In genomic region chr16:83830091-83830768, GRCh38 we compare ENCODE assay signal across 19 cellular contexts. TPM values are rescaled to one million over a fixed set of nuclear protein-coding genes. Genes with fewer than 3 reads are reported as not detected.
DNase-seq lines count a peak whose midpoint lies in the region; ATAC-seq, FAIRE-seq and TF ChIP-seq lines count a peak whose summit lies in the region.
"Had no signal": no experiment of that assay in that cellular context is flagged by ENCODE, and none has a peak within 500 bp of the region (broad histone marks: within the 10 kb centered on the region; RNA-seq: fewer than 3 reads in every experiment).

No MANE protein-coding gene starts in this region.

- H3K27me3 Mint-ChIP-seq in GM23338 (ENCODE audit: insufficient read depth, low read depth, poor library complexity), result peaks cover 4% of the 10 kb centered on the region
- H3K27me3 Mint-ChIP-seq: B cell; CD4-positive, alpha-beta T cell had no signal

- no peak for FAIRE-seq in H1 (lab: Jason Lieb, UNC)
- FAIRE-seq: A204.1, G401.6, GM12891 had no signal

- intact Hi-C loops in HCT116 (cut with micrococcal nuclease), result no loop called here
- intact Hi-C loops in sigmoid colon (cut with DNase I), result no loop called here

- H3K4ac ChIP-seq in H1 (replicated peaks; ENCODE audit: insufficient read length, low read depth, low read length), result no peak overlapping the region

- no peaks in the 10 kb centered on the region for H3K27me3 ChIP-seq in GM23338 (ENCODE audit: insufficient read depth)
- H3K27me3 ChIP-seq in HCT116 (ENCODE audit: insufficient read depth, low read length), result no peaks in the 10 kb centered on the region
- no peaks in the 10 kb centered on the region for H3K27me3 ChIP-seq in H1 (replicated peaks in 1 of 4; ENCODE audit: control insufficient read depth in 3 of 4, extremely low read depth in 1 of 4, insufficient read depth in 3 of 4, low read length in 3 of 4)
- H3K27me3 ChIP-seq in sigmoid colon, result no peaks in the 10 kb centered on the region

- H3K23ac ChIP-seq in H1 (ENCODE audit: insufficient read length), result no peak overlapping the region

- H3K27ac Mint-ChIP-seq in GM23338, result no peak overlapping the region
- H3K27ac Mint-ChIP-seq: B cell; CD4-positive, alpha-beta T cell had no signal

- H2BK5ac ChIP-seq in H1 (ENCODE audit: low read depth, low read length), result no peak overlapping the region

- peak; percentile 14; the same call in 2 of the 3 replicates for ATAC-seq in GM23338
- 0 out of 2 replicates have a peak, but pooled peaks have one; percentile 18 for ATAC-seq in HCT116
- no peak for ATAC-seq in HG03280 (IDR thresholded peaks at IDR 0.05; ENCODE audit: unreplicated experiment)

- peak overlapping the region; percentile 89; the same call in 1 of the 2 replicates for H2BK12ac ChIP-seq in H1 (ENCODE audit: low read depth, low read length)

- TF ChIP-seq POLR2A in HCT116 (IDR thresholded peaks at IDR 0.05; ENCODE audit: borderline replicate concordance, extremely low read depth, insufficient read depth, insufficient read length), result no peak
- no peak for TF ChIP-seq POLR2A in H1 (IDR thresholded peaks at IDR 0.05; ENCODE audit: control extremely low read depth in 1 of 2, low read depth in 2 of 2, low read length in 2 of 2)
- no peak for TF ChIP-seq POLR2A in sigmoid colon (IDR thresholded peaks at IDR 0.05)

- RAD21 ChIA-PET in HCT116 (lab: Charles Lee; ENCODE audit: low non-redundant PET in 1 of 2, low total read pairs in 2 of 2, uncharacterized antibody in 2 of 2, unreplicated experiment in 2 of 2), result no interaction called here

- H3K79me1 ChIP-seq in H1 (ENCODE audit: low read depth, low read length), result no peaks in the 10 kb centered on the region

- H3K36me3 ChIP-seq in GM23338 (ENCODE audit: insufficient read depth) (no peaks in the 10 kb centered on the region), HCT116 (ENCODE audit: control insufficient read depth in 1 of 2, insufficient read depth in 2 of 2, low read length in 2 of 2) (no peaks in the 10 kb centered on the region), H1 (ENCODE audit: control insufficient read depth in 2 of 4, insufficient read depth in 4 of 4, low read length in 3 of 4) (no peaks in the 10 kb centered on the region), sigmoid colon (no peaks in the 10 kb centered on the region)

- peak; percentile 43 for DNase-seq in GM23338 (ENCODE audit: low spot score)
- DNase-seq in HCT116 (ENCODE audit: low read depth, low spot score), result no peak
- no peak for DNase-seq in H1 (ENCODE audit: low read depth in 1 of 2, low spot score in 2 of 2)
- peak; percentile 54 for DNase-seq in sigmoid colon
- DNase-seq in HuH-7.5 (ENCODE audit: low spot score), result no peak
- DNase-seq in SW480 (ENCODE audit: low spot score), result no peak
- DNase-seq: C1 segment of cervical spinal cord; Calu3; CD4-positive, alpha-beta T cell; DMS 273 treated with DMSO at 0.1 percent for 48 hours; DMS79 treated with DMSO at 0.1 percent for 48 hours; GOT3; HCEC 1CT; KBM-7 had no signal

- H3K56ac ChIP-seq in H1 (replicated peaks; ENCODE audit: insufficient read length, low read depth, low read length), result no peak overlapping the region

- CTCF ChIA-PET in HCT116 (lab: Charles Lee), result no interaction called here
- CTCF ChIA-PET in H1 (lab: Charles Lee; ENCODE audit: partially characterized antibody), result interaction anchor here (0.7 to 1.6 kb wide), 5 partner anchors 48 to 123 kb away, joined by 3 to 4 read pairs (median 3); partner anchors contain the start of gene OSGIN1

- H3K79me2 ChIP-seq in GM23338 (replicated peaks; ENCODE audit: insufficient read depth) (no peaks in the 10 kb centered on the region), HCT116 (ENCODE audit: insufficient read depth, low read length) (no peaks in the 10 kb centered on the region), H1 (ENCODE audit: control insufficient read depth in 1 of 2, insufficient read depth in 2 of 2, low read length in 2 of 2) (no peaks in the 10 kb centered on the region)

- H3K9ac ChIP-seq in HCT116 (ENCODE audit: low read length) (no peak overlapping the region), H1 (replicated peaks in 1 of 4; ENCODE audit: extremely low read depth in 1 of 4, low read depth in 3 of 4, low read length in 3 of 4) (no peak overlapping the region)

- no peak overlapping the region for H3K4me3 ChIP-seq in GM23338
- no peak overlapping the region for H3K4me3 ChIP-seq in HCT116 (replicated peaks in 1 of 2; ENCODE audit: low read depth in 1 of 2, low read length in 2 of 2)
- no peak overlapping the region for H3K4me3 ChIP-seq in H1 (ENCODE audit: extremely low read depth in 1 of 4, insufficient read depth in 2 of 4, low read depth in 3 of 4, low read length in 4 of 4)
- H3K4me3 ChIP-seq in sigmoid colon, result no peak overlapping the region

- H3K18ac ChIP-seq in H1 (ENCODE audit: extremely low read depth, low read length), result peak overlapping the region; percentile 5

- TF ChIP-seq EP300 in H1 (IDR thresholded peaks at IDR 0.05; ENCODE audit: borderline replicate concordance in 1 of 2, low read depth in 2 of 2, low read length in 2 of 2) (no peak), sigmoid colon (IDR thresholded peaks at IDR 0.05) (no peak)

- H3K4me1 ChIP-seq in GM23338 (ENCODE audit: insufficient read depth), result peaks cover 20% of the 10 kb centered on the region; the same call in 1 of the 2 replicates
- H3K4me1 ChIP-seq in HCT116 (ENCODE audit: control insufficient read depth in 1 of 2, insufficient read depth in 2 of 2, low read length in 2 of 2), result peaks cover 0 to 10% of the 10 kb centered on the region in 2 experiments; a peak in 2 of 4 replicates
- peaks cover 6 to 14% (median 8%) of the 10 kb centered on the region in 4 experiments for H3K4me1 ChIP-seq in H1 (replicated peaks in 1 of 4; ENCODE audit: control insufficient read depth in 3 of 4, insufficient read depth in 4 of 4, low read length in 3 of 4)
- H3K4me1 ChIP-seq in sigmoid colon, result peaks cover 0 to 6% (median 3%) of the 10 kb centered on the region in 4 donors

- H2AK5ac ChIP-seq in H1 (ENCODE audit: low read depth, low read length), result peak overlapping the region; percentile 41; the same call in 1 of the 2 replicates

- no peaks in the 10 kb centered on the region for H3F3A ChIP-seq in GM23338 (replicated peaks; ENCODE audit: low read depth)

- no TSS peak for BruUV-seq in HCT116 (replicated peaks; lab: Mats Ljungman, UMichigan)

- no peaks in the 10 kb centered on the region for H3K23me2 ChIP-seq in H1 (ENCODE audit: low read depth, low read length)

- H2BK120ac ChIP-seq in H1 (replicated peaks; ENCODE audit: low read depth, low read length), result no peak overlapping the region

- peak overlapping the region; percentile 29; the same call in 1 of the 2 replicates for H2BK20ac ChIP-seq in H1 (ENCODE audit: low read length)

- H3K4me1 Mint-ChIP-seq in GM23338, result peaks cover 33% of the 10 kb centered on the region

- no peak overlapping the region for H3K4me3 Mint-ChIP-seq in GM23338
- H3K4me3 Mint-ChIP-seq: B cell; CD4-positive, alpha-beta T cell had no signal

- 0 out of 2 replicates have a peak overlapping the region, but pooled peaks have one; percentile 49 for H3K4me2 ChIP-seq in GM23338
- H3K4me2 ChIP-seq in HCT116 (ENCODE audit: low read length), result no peak overlapping the region
- H3K4me2 ChIP-seq in H1 (ENCODE audit: insufficient read depth in 1 of 2, low read depth in 2 of 2, low read length in 2 of 2), result no peak overlapping the region

- TF ChIP-seq CTCF in GM23338 (conservative IDR thresholded peaks at IDR 0.05; ENCODE audit: low read depth in 2 of 2) (no peak), HCT116 (IDR thresholded peaks at IDR 0.05 in 2 of 3, conservative IDR thresholded peaks at IDR 0.05 in 1 of 3; ENCODE audit: borderline replicate concordance in 1 of 3, insufficient read depth in 1 of 3, low read depth in 2 of 3, low read length in 2 of 3) (no peak), H1 (IDR thresholded peaks at IDR 0.05; ENCODE audit: control extremely low read depth in 1 of 3, insufficient read depth in 1 of 3, low read depth in 1 of 3, low read length in 3 of 3) (no peak), sigmoid colon (IDR thresholded peaks at IDR 0.05) (no peak)

- H4K91ac ChIP-seq in H1 (replicated peaks; ENCODE audit: insufficient read length, low read length), result peak overlapping the region; percentile 50

- H3K9me2 ChIP-seq in GM23338 (ENCODE audit: insufficient read depth), result no peaks in the 10 kb centered on the region
- no peaks in the 10 kb centered on the region for H3K9me2 ChIP-seq in HCT116 (ENCODE audit: insufficient read depth)

- no peak overlapping the region for H4K5ac ChIP-seq in H1 (ENCODE audit: insufficient read length, low read depth, low read length)

- POLR2A ChIA-PET in HCT116 (lab: Charles Lee), result no interaction called here
- POLR2A ChIA-PET in H1 (lab: Charles Lee; ENCODE audit: partially characterized antibody), result interaction anchor here (0.6 to 5.8 kb wide), 3 partner anchors 12 to 243 kb away, joined by 4 to 54 read pairs (median 5); partner anchors contain the start of gene MLYCD

- peaks cover 12% of the 10 kb centered on the region for H3K36me3 Mint-ChIP-seq in GM23338 (ENCODE audit: low read depth)

- no peak overlapping the region for H2AFZ ChIP-seq in GM23338
- no peak overlapping the region for H2AFZ ChIP-seq in HCT116 (ENCODE audit: low read depth, low read length, poor library complexity, severe bottlenecking)
- no peak overlapping the region for H2AFZ ChIP-seq in H1 (ENCODE audit: low read length)

- no peak overlapping the region for H3K14ac ChIP-seq in H1 (ENCODE audit: insufficient read length)

- TF ChIP-seq RAD21 in HCT116 (IDR thresholded peaks at IDR 0.05; ENCODE audit: low read depth), result no peak
- no peak for TF ChIP-seq RAD21 in H1 (IDR thresholded peaks at IDR 0.05 in 1 of 2, conservative IDR thresholded peaks at IDR 0.05 in 1 of 2; ENCODE audit: low read depth in 2 of 2, low read length in 2 of 2)

- no peak overlapping the region; the same call in 1 of the 2 replicates for H3K27ac ChIP-seq in GM23338 (ENCODE audit: low read depth)
- no peak overlapping the region for H3K27ac ChIP-seq in HCT116 (ENCODE audit: low read depth, low read length)
- no peak overlapping the region for H3K27ac ChIP-seq in H1 (ENCODE audit: low read depth, low read length)
- H3K27ac ChIP-seq in sigmoid colon, result no peak overlapping the region

- 0 out of 2 replicates have a peak overlapping the region, but pooled peaks have one; percentile 9 for H4K8ac ChIP-seq in H1 (ENCODE audit: extremely low read depth, insufficient read depth, low read length)

- peaks cover 25% of the 10 kb centered on the region for H3K9me3 Mint-ChIP-seq in GM23338
- H3K9me3 Mint-ChIP-seq: CD4-positive, alpha-beta T cell had no signal

- peak overlapping the region; percentile 53; the same call in 1 of the 2 replicates for H2BK15ac ChIP-seq in H1 (ENCODE audit: low read length)

- WGBS in H1 (ENCODE audit: extremely low coverage in 1 of 2, insufficient coverage in 1 of 2, insufficient read length in 1 of 2, insufficient replicate concordance in 2 of 2, low coverage in 1 of 2, low lambda C conversion rate in 2 of 2, missing lambda C conversion rate in 1 of 2), 2 experiments, result 80% methylated on average over 33 of the region's 33 CpGs; no CpG with 5 or more reads in 1 of the 2 experiments
- WGBS in sigmoid colon, 2 donors, result 89 to 90% methylated on average over 33 of the region's 33 CpGs

- no peaks in the 10 kb centered on the region for H3K9me3 ChIP-seq in HCT116 (ENCODE audit: control insufficient read depth in 1 of 2, insufficient read depth in 1 of 2, low read depth in 1 of 2, low read length in 2 of 2)
- peaks cover 9 to 13% of the 10 kb centered on the region in 2 experiments for H3K9me3 ChIP-seq in H1 (ENCODE audit: insufficient read depth in 2 of 2, low read depth in 1 of 2, low read length in 1 of 2)
- no peaks in the 10 kb centered on the region for H3K9me3 ChIP-seq in sigmoid colon

- H4K20me1 ChIP-seq in GM23338 (replicated peaks; ENCODE audit: insufficient read depth), result no peaks in the 10 kb centered on the region
- no peaks in the 10 kb centered on the region for H4K20me1 ChIP-seq in HCT116 (ENCODE audit: insufficient read depth)
- H4K20me1 ChIP-seq in H1 (replicated peaks in 1 of 2; ENCODE audit: control insufficient read depth in 1 of 2, insufficient read depth in 2 of 2, low read length in 2 of 2), result no peaks in the 10 kb centered on the region

RNA-seq across cellular contexts. Expression of gene HSBP1, which starts 22.5 kb away (rescaled TPM):
- 44.5 and 71.0 TPM in 2 replicates for total RNA-seq in GM23338 (2014; rRNA removed; shearing (Covaris generic))
- polyA plus RNA-seq in GM23338 (2016; fragmentation: Nextera tagmentation; extraction: Ambion mirVana), result 817 and 832 TPM in 2 replicates
- total RNA-seq in HCT116 (2021; ENCODE audit: unreplicated experiment), result 270 TPM
- polyA plus RNA-seq in HCT116 (2012), result 167 and 199 TPM in 2 replicates
- total RNA-seq in H1 (2021; fragmentation: NEBNext Ultra II Directional; extraction: Animal tissue kit (Norgen Biotek cat#: 25700)), result 216 and 219 TPM in 2 replicates
- 56.3 and 78.4 TPM in 2 replicates for polyA plus RNA-seq in H1 (2011; rRNA removed)
- polyA plus RNA-seq in H1 (2011; cell fraction: cytosol; rRNA removed), result 125 TPM
- 96.5 TPM for polyA plus RNA-seq in H1 (2011; cell fraction: nucleus; rRNA removed)
- 163 to 277 TPM (median 180 TPM) in 4 replicates for polyA plus RNA-seq in H1 (2012, experiment 1 of 2)
- polyA plus RNA-seq in H1 (2012, experiment 2 of 2), result 12.1 TPM
- polyA plus RNA-seq in H1 (2013, experiment 1 of 2), result 209 TPM
- 210 TPM for polyA plus RNA-seq in H1 (2013, experiment 2 of 2)
- 108 and 137 TPM in 2 replicates for polyA minus RNA-seq in H1 (2011; rRNA and poly(A)+ RNA removed)
- 50.3 TPM for polyA minus RNA-seq in H1 (2011; cell fraction: cytosol; rRNA and poly(A)+ RNA removed)
- polyA minus RNA-seq in H1 (2011; cell fraction: nucleus; rRNA and poly(A)+ RNA removed), result 39.2 TPM
- 10 to 100 TPM in 3 of 4 donors, 1 to 10 TPM in 1; 7.5 to 16.9 (median 12.7) TPM for total RNA-seq in sigmoid colon
- 10 to 100 TPM; 28.7 to 40.6 (median 36.6) TPM for polyA plus RNA-seq in sigmoid colon

Comparison
In these comparisons a context has a peak if more than half of its experiments do, and no peak if none do; other contexts are left out.
1. DNase-seq: peak in GM23338 (single experiment) and sigmoid colon (single experiment); none in HCT116 (single experiment), H1 (0 of 2), HuH-7.5 (single experiment) and SW480 (single experiment).